9 cellular contexts compared by ENCODE assay signal in the genomic region with DNA sequence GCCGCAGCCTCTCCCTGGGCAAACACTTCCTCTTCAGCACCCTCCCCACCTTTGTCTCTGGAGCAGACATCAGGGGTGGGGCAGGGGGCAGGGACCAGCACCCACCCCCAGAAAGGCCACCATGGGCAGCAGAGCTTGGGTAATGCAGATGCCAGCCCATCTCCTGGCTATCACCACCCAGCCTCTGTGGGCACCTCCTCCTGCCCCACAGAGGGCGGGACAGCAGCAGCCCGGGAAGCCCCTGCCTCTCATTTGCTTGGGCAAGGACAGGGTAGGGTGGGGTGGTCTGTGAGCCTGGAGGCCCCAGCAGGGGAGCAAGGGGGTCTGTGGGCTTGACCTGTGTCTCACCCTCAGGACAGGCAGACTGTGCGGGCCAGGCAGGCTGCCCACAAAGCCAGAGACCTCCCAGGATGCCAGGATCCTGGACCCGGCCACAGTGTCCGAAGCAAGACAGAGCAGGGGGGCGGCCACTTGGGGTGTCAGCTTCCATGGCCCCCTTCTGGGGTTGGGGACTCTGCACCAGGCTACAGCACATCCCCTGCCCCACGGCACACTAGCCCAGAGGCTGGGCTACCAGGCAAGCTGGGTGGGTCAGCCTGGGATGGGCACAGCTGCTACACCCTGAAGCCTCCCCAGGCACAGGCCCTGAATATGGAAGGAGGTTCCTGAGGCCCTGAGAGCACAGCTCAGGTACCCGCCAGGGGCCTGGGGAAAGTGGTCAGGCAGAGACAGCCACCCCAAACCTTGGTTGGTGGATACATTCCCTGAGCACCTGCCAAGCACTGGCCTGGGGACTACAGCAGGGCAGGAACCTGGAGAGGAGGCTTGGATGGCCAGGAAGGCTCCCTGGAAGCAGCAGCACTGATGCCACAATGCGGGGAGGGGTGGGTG. TPM values are rescaled to one million over a fixed set of nuclear protein-coding genes. Genes with fewer than 3 reads are reported as not detected.
DNase-seq lines count a peak whose midpoint lies in the region; ATAC-seq and TF ChIP-seq lines count a peak whose summit lies in the region.
"Had no signal": no experiment of that assay in that cellular context is flagged by ENCODE, and none has a peak within 500 bp of the region (broad histone marks: within the 10 kb centered on the region; RNA-seq: fewer than 3 reads in every experiment).

No MANE protein-coding gene starts in this region.

- no peaks in the 10 kb centered on the region for H3F3A ChIP-seq in smooth muscle cell (ENCODE audit: low read depth)

- 96% methylated on average over 10 of the region's 10 CpGs for WGBS in smooth muscle cell (ENCODE audit: low lambda C conversion rate)

- H3K4me1 ChIP-seq in OCI-LY3 (ENCODE audit: low read length) (peaks cover 44% of the 10 kb centered on the region), smooth muscle cell (ENCODE audit: low read depth) (peaks cover 9% of the 10 kb centered on the region)

- H3K27ac ChIP-seq in OCI-LY3 (ENCODE audit: low read length) (peak overlapping the region; percentile 55; the same call in 1 of the 2 replicates), WERI-Rb-1 (no peak overlapping the region), smooth muscle cell (ENCODE audit: low read depth) (no peak overlapping the region)
- H3K27ac ChIP-seq: cardiac muscle cell had no signal

- no peak overlapping the region for H3K9ac ChIP-seq in OCI-LY3 (ENCODE audit: low read length)
- H3K9ac ChIP-seq in smooth muscle cell (ENCODE audit: low read depth) = no peak overlapping the region

- H3K79me2 ChIP-seq in OCI-LY3 (ENCODE audit: low read length) (peaks cover 42% of the 10 kb centered on the region), smooth muscle cell (ENCODE audit: low read depth) (peaks cover 43% of the 10 kb centered on the region)

- H3K4me3 ChIP-seq in OCI-LY3 (ENCODE audit: low read length) = no peak overlapping the region
- no peak overlapping the region for H3K4me3 ChIP-seq in WERI-Rb-1 (ENCODE audit: low read depth, low read length)
- H3K4me3 ChIP-seq in smooth muscle cell = no peak overlapping the region
- H3K4me3 ChIP-seq: cardiac muscle cell had no signal

- H4K20me1 ChIP-seq in OCI-LY3 (ENCODE audit: insufficient read depth, low read length) (no peaks in the 10 kb centered on the region), smooth muscle cell (ENCODE audit: low read depth) (peaks cover 21% of the 10 kb centered on the region)

- H3K4me2 ChIP-seq in OCI-LY3 (ENCODE audit: low read length) (peak overlapping the region; percentile 89; the same call in 1 of the 2 replicates), smooth muscle cell (no peak overlapping the region)

- H3K36me3 ChIP-seq in OCI-LY3 (replicated peaks; ENCODE audit: low read depth, low read length) (peaks cover 45% of the 10 kb centered on the region), WERI-Rb-1 (peaks cover 43% of the 10 kb centered on the region), smooth muscle cell (ENCODE audit: low read depth) (no peaks in the 10 kb centered on the region)

- DNase-seq in AG20443 (ENCODE audit: low spot score) (peak; percentile 7), left lobe of liver (ENCODE audit: low spot score) (peak; percentile 47), WERI-Rb-1 (no peak), smooth muscle cell (lab: John Stamatoyannopoulos, UW; ENCODE audit: unreplicated experiment) (no peak)
- DNase-seq in activated CD4-positive, alpha-beta T cell treated with anti-CD3 and anti-CD28 coated beads for 4 hours = no peak
- DNase-seq: NCI-H1436 treated with DMSO at 0.1 percent for 48 hours, RPMI8226 had no signal

- H3K9me3 ChIP-seq in OCI-LY3 (ENCODE audit: insufficient read depth, low read length) (0 out of 2 replicates have a peak, but pooled peaks cover 5% of the 10 kb centered on the region), WERI-Rb-1 (ENCODE audit: severe bottlenecking) (no peaks in the 10 kb centered on the region), smooth muscle cell (replicated peaks; ENCODE audit: low read depth) (no peaks in the 10 kb centered on the region)

- no peak for ATAC-seq in left lobe of liver

- no peak for TF ChIP-seq CTCF in OCI-LY3 (IDR thresholded peaks at IDR 0.05; ENCODE audit: low read depth, low read length)
- no peak for TF ChIP-seq CTCF in WERI-Rb-1 (IDR thresholded peaks at IDR 0.05; ENCODE audit: low read depth, low read length)
- no peak for TF ChIP-seq CTCF in smooth muscle cell (IDR thresholded peaks at IDR 0.05; ENCODE audit: borderline replicate concordance, insufficient read depth, poor library complexity, severe bottlenecking)

- H2AFZ ChIP-seq in OCI-LY3 (ENCODE audit: low read depth, low read length) (no peak overlapping the region), smooth muscle cell (ENCODE audit: low read depth) (no peak overlapping the region)

- H3K27me3 ChIP-seq in OCI-LY3 (ENCODE audit: low read depth, low read length) (no peaks in the 10 kb centered on the region), WERI-Rb-1 (ENCODE audit: insufficient read depth, low read depth, severe bottlenecking) (no peaks in the 10 kb centered on the region), smooth muscle cell (ENCODE audit: low read depth) (no peaks in the 10 kb centered on the region)
- H3K27me3 ChIP-seq: cardiac muscle cell had no signal

RNA-seq across cellular contexts. Expression of a gene that starts 4.5 kb away (rescaled TPM):
- total RNA-seq in left lobe of liver = 85.4 TPM
- 91.3 and 106 TPM in 2 replicates for total RNA-seq in smooth muscle cell
- polyA plus RNA-seq in smooth muscle cell = 242 and 243 TPM in 2 replicates

RNA-seq across cellular contexts. Expression of a gene that starts 32.8 kb away (rescaled TPM):
- 12.9 TPM for total RNA-seq in left lobe of liver
- total RNA-seq in smooth muscle cell = 19.2 and 39.9 TPM in 2 replicates
- 59.1 and 82.5 TPM in 2 replicates for polyA plus RNA-seq in smooth muscle cell

RNA-seq across cellular contexts. Expression of a gene that starts 34.8 kb away (rescaled TPM):
- total RNA-seq in left lobe of liver (0.93 TPM), smooth muscle cell (0.31 and 1.5 TPM in 2 replicates)
- 1.5 TPM in 2 replicates for polyA plus RNA-seq in smooth muscle cell

RNA-seq across cellular contexts. Expression of a gene that starts 52.5 kb away (rescaled TPM):
- 10.2 TPM for total RNA-seq in left lobe of liver
- total RNA-seq in smooth muscle cell = 15.2 and 20.7 TPM in 2 replicates
- polyA plus RNA-seq in smooth muscle cell = 25.2 and 33.5 TPM in 2 replicates

RNA-seq across cellular contexts. Expression of a gene that starts 58.0 kb away (rescaled TPM):
- total RNA-seq in left lobe of liver (13.4 TPM), smooth muscle cell (3.2 TPM in 1 of 2 replicates, not detected in the other)
- 3.6 and 9.3 TPM in 2 replicates for polyA plus RNA-seq in smooth muscle cell

Comparison
In these comparisons a context has a peak if more than half of its experiments do, and no peak if none do; other contexts are left out.
1. DNase-seq: peak in AG20443 (single experiment) and left lobe of liver (single experiment); none in WERI-Rb-1 (single experiment), smooth muscle cell (single experiment) and activated CD4-positive, alpha-beta T cell treated with anti-CD3 and anti-CD28 coated beads for 4 hours (0 of 2).